ENCODE assay signal across 11 cellular contexts in genomic region chr17:14304222-14304844, GRCh38. TPM values are rescaled to one million over a fixed set of nuclear protein-coding genes. Genes with fewer than 3 reads are reported as not detected.
A peak's percentile ranks its signal among the peaks of the same experiment; 100 is the strongest.
DNase-seq lines count a peak whose midpoint lies in the region; ATAC-seq and TF ChIP-seq lines count a peak whose summit lies in the region.
"Had no signal": no experiment of that assay in that cellular context is flagged by ENCODE, and none has a peak within 500 bp of the region (broad histone marks: within the 10 kb centered on the region; RNA-seq: fewer than 3 reads in every experiment).

No MANE protein-coding gene starts in this region.

- H3K27ac ChIP-seq in psoas muscle = no peak overlapping the region
- H3K27ac ChIP-seq: sigmoid colon, testis had no signal

- CTCF ChIA-PET in activated CD8-positive, alpha-beta T cell treated with anti-CD3 and anti-CD28 coated beads, Interleukin-2, amount 10 ng/mL, durations not matched to agents 7 days and 5 days (lab: Charles Lee) = interaction anchor here (1.4 kb wide), 1 partner anchor 19 kb away, joined by 3 read pairs; no protein-coding TSS in a partner anchor

- TF ChIP-seq CTCF in glutamatergic neuron (IDR thresholded peaks at IDR 0.05; ENCODE audit: partially characterized antibody, unreplicated experiment) (no peak), psoas muscle (IDR thresholded peaks at IDR 0.05) (no peak)

- peak overlapping the region; percentile 18 for H3K4me3 Mint-ChIP-seq in activated CD8-positive, alpha-beta T cell treated with anti-CD3 and anti-CD28 coated beads, Interleukin-2, amount 10 ng/mL, durations not matched to agents 7 days and 5 days
- H3K4me3 Mint-ChIP-seq in glutamatergic neuron (ENCODE audit: unreplicated experiment) = peak overlapping the region; percentile 78

- H3K27ac Mint-ChIP-seq in activated CD8-positive, alpha-beta T cell treated with anti-CD3 and anti-CD28 coated beads, Interleukin-2, amount 10 ng/mL, durations not matched to agents 7 days and 5 days = no peak overlapping the region
- H3K27ac Mint-ChIP-seq in glutamatergic neuron (ENCODE audit: unreplicated experiment) = no peak overlapping the region

- H3K36me3 Mint-ChIP-seq in activated CD8-positive, alpha-beta T cell treated with anti-CD3 and anti-CD28 coated beads, Interleukin-2, amount 10 ng/mL, durations not matched to agents 7 days and 5 days (ENCODE audit: low read depth) = peaks cover 11% of the 10 kb centered on the region
- H3K36me3 Mint-ChIP-seq in glutamatergic neuron (ENCODE audit: unreplicated experiment) = no peaks in the 10 kb centered on the region

- H3K4me3 ChIP-seq in H7 (ENCODE audit: insufficient read depth, low read depth, low read length) (peak overlapping the region; percentile 33), psoas muscle (peak overlapping the region; percentile 74)
- H3K4me3 ChIP-seq: testis had no signal

- H3K9me3 Mint-ChIP-seq in activated CD8-positive, alpha-beta T cell treated with anti-CD3 and anti-CD28 coated beads, Interleukin-2, amount 10 ng/mL, durations not matched to agents 7 days and 5 days (ENCODE audit: insufficient read depth) = no peaks in the 10 kb centered on the region
- peaks cover 21% of the 10 kb centered on the region for H3K9me3 Mint-ChIP-seq in glutamatergic neuron (ENCODE audit: unreplicated experiment)

- H3K4me1 ChIP-seq in psoas muscle = peaks cover 18% of the 10 kb centered on the region

- POLR2A ChIA-PET in activated CD8-positive, alpha-beta T cell treated with anti-CD3 and anti-CD28 coated beads, Interleukin-2, amount 10 ng/mL, durations not matched to agents 7 days and 5 days (lab: Charles Lee) = no interaction called here

- H3K27me3 ChIP-seq in H7 (ENCODE audit: control insufficient read depth, insufficient read depth, low read length) = peaks cover 64% of the 10 kb centered on the region
- H3K27me3 ChIP-seq in psoas muscle (ENCODE audit: insufficient read depth in 3 of 3, low read length in 2 of 3) = peaks cover 0 to 91% (median 15%) of the 10 kb centered on the region in 3 donors
- H3K27me3 ChIP-seq: testis had no signal

- DNase-seq in H7 (no peak), glutamatergic neuron (no peak), psoas muscle (no peak), COR-L47 (lab: John Stamatoyannopoulos, UW) (no peak), HK-2 (ENCODE audit: unreplicated experiment) (no peak), glomerular visceral epithelial cell (ENCODE audit: extremely low spot score) (no peak), head of caudate nucleus (no peak)
- no peak for DNase-seq in activated CD8-positive, alpha-beta T cell treated with anti-CD3 and anti-CD28 coated beads, Interleukin-2, amount 10 ng/mL, durations not matched to agents 7 days and 5 days
- DNase-seq: sigmoid colon, testis had no signal

- H3K4me1 Mint-ChIP-seq in activated CD8-positive, alpha-beta T cell treated with anti-CD3 and anti-CD28 coated beads, Interleukin-2, amount 10 ng/mL, durations not matched to agents 7 days and 5 days (ENCODE audit: low read depth) = peaks cover 65% of the 10 kb centered on the region
- H3K4me1 Mint-ChIP-seq in glutamatergic neuron (ENCODE audit: low read depth, unreplicated experiment) = peaks cover 21% of the 10 kb centered on the region

- H3K36me3 ChIP-seq in H7 (replicated peaks; ENCODE audit: control insufficient read depth, insufficient read depth, low read length) (no peaks in the 10 kb centered on the region), psoas muscle (ENCODE audit: insufficient read depth in 1 of 2, low read depth in 1 of 2) (no peaks in the 10 kb centered on the region)
- H3K36me3 ChIP-seq: sigmoid colon had no signal

- 28 to 43% (median 37%) methylated on average over 22 of the region's 22 CpGs for WGBS in psoas muscle, 3 donors

- intact Hi-C loops in psoas muscle (cut with DNase I) (loop anchor here (5.0 to 10.0 kb wide), 5 partner anchors 92 to 970 kb away; partner anchors contain the start of gene COX10 (in 2 of the 2)), head of caudate nucleus (cut with DNase I) (loop anchor here (5.0 kb wide), 1 partner anchor 712 kb away; no protein-coding TSS in a partner anchor)

- H3K9me3 ChIP-seq in psoas muscle = no peaks in the 10 kb centered on the region
- H3K9me3 ChIP-seq: sigmoid colon, testis had no signal

- peaks cover under 1% of the 10 kb centered on the region for H3K27me3 Mint-ChIP-seq in activated CD8-positive, alpha-beta T cell treated with anti-CD3 and anti-CD28 coated beads, Interleukin-2, amount 10 ng/mL, durations not matched to agents 7 days and 5 days (ENCODE audit: low read depth)
- peaks cover 21% of the 10 kb centered on the region for H3K27me3 Mint-ChIP-seq in glutamatergic neuron (ENCODE audit: unreplicated experiment)

- no peak for ATAC-seq in activated CD8-positive, alpha-beta T cell treated with anti-CD3 and anti-CD28 coated beads, Interleukin-2, amount 10 ng/mL, durations not matched to agents 7 days and 5 days
- ATAC-seq in psoas muscle = no peak

RNA-seq across cellular contexts. Expression of gene HS3ST3B1, which starts 3.5 kb away (rescaled TPM):
- total RNA-seq in H7 (2014; rRNA removed; shearing (Covaris generic)) = 3.8 and 4.9 TPM in 2 replicates
- total RNA-seq in activated CD8-positive, alpha-beta T cell treated with anti-CD3 and anti-CD28 coated beads, Interleukin-2, amount 10 ng/mL, durations not matched to agents 7 days and 5 days = 10 to 100 TPM in 1 of 2 experiments, 1 to 10 TPM in 1; 9.9 to 10.3 TPM
- total RNA-seq in glutamatergic neuron (ENCODE audit: unreplicated experiment) (2.4 TPM), psoas muscle (1 to 10 TPM in 2 of 4 donors, under 1 TPM in 2; 0.63 to 1.5 (median 0.86) TPM)
- polyA plus RNA-seq in psoas muscle = 1 to 10 TPM in 1 of 3 donors, under 1 TPM in 2; 0.23 to 1.6 (median 0.49) TPM
- total RNA-seq: endothelial cell of umbilical vein had no signal
- polyA plus RNA-seq: endothelial cell of umbilical vein had no signal
